22 cellular contexts compared by ENCODE assay signal in the genomic region with DNA sequence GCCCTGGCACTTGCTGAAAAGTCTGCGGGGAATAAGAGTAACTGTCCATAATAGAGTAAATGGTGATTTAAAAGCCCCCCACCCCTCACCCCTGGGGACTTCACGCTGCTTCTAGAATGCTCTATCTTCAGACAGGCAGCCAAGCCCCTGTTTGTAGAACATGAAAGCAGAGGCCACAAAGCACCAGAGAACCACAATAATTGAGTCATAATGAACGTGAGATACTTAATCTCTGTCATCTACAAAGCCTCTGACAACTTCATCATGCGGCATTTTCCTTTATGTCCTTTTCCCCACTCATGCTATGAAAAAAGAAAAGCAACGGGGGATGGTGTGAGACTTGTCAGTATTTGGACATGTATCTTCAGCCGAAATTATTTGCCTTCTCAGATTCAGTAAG.
"Had no signal": no experiment of that assay in that cellular context is flagged by ENCODE, and none has a peak within 500 bp of the region (broad histone marks: within the 10 kb centered on the region; RNA-seq: fewer than 3 reads in every experiment).

No MANE protein-coding gene starts in this region.

- DNase-seq: colonic mucosa; effector CD8-positive, alpha-beta T cell; foreskin melanocyte; left ventricle myocardium superior; lower lobe of right lung; nucleus accumbens; stimulated activated CD4-positive, alpha-beta T cell treated with anti-CD3 and anti-CD28 coated beads, Interleukin-12 subunit alpha, Interleukin-12 subunit beta, amount 100 ng/mL, for 4 hours; stimulated activated CD4-positive, alpha-beta T cell treated with anti-CD3 and anti-CD28 coated beads, Interleukin-1b, Interleukin-23, amount 100 ng/mL, for 48 hours; stimulated activated CD4-positive, alpha-beta T cell treated with anti-CD3 and anti-CD28 coated beads, Interleukin-4, amount 100 ng/mL, for 1 hour; stimulated activated CD8-positive, alpha-beta memory T cell treated with anti-CD3 and anti-CD28 coated beads, Interleukin-4, amount 100 ng/mL, for 48 hours; stimulated activated naive CD4-positive, alpha-beta T cell treated with Interleukin-2 at 50 U/mL for 16 hours; stomach; thyroid gland; trophoblast cell had no signal

- H3K4me3 ChIP-seq: colonic mucosa, esophagus muscularis mucosa, lower lobe of right lung, prostate gland, right atrium auricular region, smooth muscle cell, stomach, thyroid gland, vagina had no signal

- ATAC-seq: left ventricle myocardium superior; lower lobe of right lung; natural killer cell treated with Interleukin-12 subunit alpha and Interleukin-12 subunit beta and Interleukin-15 and Interleukin-18, amount 100 ng/mL, for 72 hours; sciatic nerve had no signal

- H3K36me3 ChIP-seq: colonic mucosa, esophagus muscularis mucosa, lower lobe of right lung, prostate gland, right atrium auricular region, stomach, thyroid gland, vagina had no signal

- H3K27me3 Mint-ChIP-seq: dendritic cell treated with granulocyte-macrophage colony-stimulating factor and Interleukin-4, amounts not matched to agents 40 ng/mL and 50 ng/mL, for 4 days had no signal

- H3K4me3 Mint-ChIP-seq: dendritic cell treated with granulocyte-macrophage colony-stimulating factor and Interleukin-4, amounts not matched to agents 40 ng/mL and 50 ng/mL, for 4 days; natural killer cell treated with Interleukin-12 subunit alpha and Interleukin-12 subunit beta and Interleukin-15 and Interleukin-18, amount 100 ng/mL, for 72 hours had no signal

- H3K27me3 ChIP-seq: colonic mucosa, esophagus muscularis mucosa, right atrium auricular region, stomach, thyroid gland, vagina had no signal

- H3K4me2 ChIP-seq: smooth muscle cell had no signal

- H3K4me1 ChIP-seq: colonic mucosa, esophagus muscularis mucosa, lower lobe of right lung, prostate gland, right atrium auricular region, stomach, thyroid gland, vagina had no signal

- H3K27ac Mint-ChIP-seq: dendritic cell treated with granulocyte-macrophage colony-stimulating factor and Interleukin-4, amounts not matched to agents 40 ng/mL and 50 ng/mL, for 4 days; natural killer cell treated with Interleukin-12 subunit alpha and Interleukin-12 subunit beta and Interleukin-15 and Interleukin-18, amount 100 ng/mL, for 72 hours had no signal

- H3K36me3 Mint-ChIP-seq: natural killer cell treated with Interleukin-12 subunit alpha and Interleukin-12 subunit beta and Interleukin-15 and Interleukin-18, amount 100 ng/mL, for 72 hours had no signal

- H3K9me3 ChIP-seq: colonic mucosa, esophagus muscularis mucosa, lower lobe of right lung, prostate gland, right atrium auricular region, thyroid gland, vagina had no signal

- H3K27ac ChIP-seq: colonic mucosa, esophagus muscularis mucosa, lower lobe of right lung, prostate gland, right atrium auricular region, stomach, thyroid gland, vagina had no signal

- H3K9me3 Mint-ChIP-seq: natural killer cell treated with Interleukin-12 subunit alpha and Interleukin-12 subunit beta and Interleukin-15 and Interleukin-18, amount 100 ng/mL, for 72 hours had no signal
